In genomic region chr4:38671594-38671943, GRCh38 we compare ENCODE assay signal across 8 cellular contexts. TPM values are rescaled to one million over a fixed set of nuclear protein-coding genes. Genes with fewer than 3 reads are reported as not detected.
DNase-seq lines count a peak whose midpoint lies in the region; TF ChIP-seq lines count a peak whose summit lies in the region.

No MANE protein-coding gene starts in this region.

- H3K4me3 ChIP-seq in A673 (ENCODE audit: low read depth, low read length, poor library complexity, severe bottlenecking), result peak overlapping the region; percentile 9
- H3K4me3 ChIP-seq in MM.1S (ENCODE audit: low read length), result peak overlapping the region; percentile 42; the same call in 1 of the 2 replicates
- peak overlapping the region; percentile 38 for H3K4me3 ChIP-seq in endodermal cell (ENCODE audit: low read length)
- peak overlapping the region in 1 of 2 experiments; percentile 51 for H3K4me3 ChIP-seq in neutrophil (ENCODE audit: low read depth in 1 of 2, low read length in 1 of 2)
- H3K4me3 ChIP-seq in SJCRH30, result no peak overlapping the region

- no peaks in the 10 kb centered on the region for H3K27me3 Mint-ChIP-seq in endodermal cell (ENCODE audit: insufficient read depth)

- H3K4me1 ChIP-seq in A673 (ENCODE audit: insufficient read depth, low read length, poor library complexity, severe bottlenecking) (peaks cover 87% of the 10 kb centered on the region), MM.1S (ENCODE audit: low read length) (peaks cover 76% of the 10 kb centered on the region), endodermal cell (ENCODE audit: control insufficient read depth, insufficient read depth, low read length) (peaks cover 36% of the 10 kb centered on the region), neutrophil (ENCODE audit: control insufficient read depth in 1 of 2, insufficient read depth in 1 of 2, low read depth in 1 of 2, low read length in 1 of 2) (peaks cover 89 to 94% of the 10 kb centered on the region in 2 experiments), SJCRH30 (peaks cover 26% of the 10 kb centered on the region)

- H3F3A ChIP-seq in MM.1S (ENCODE audit: insufficient read depth, low read length), result peaks cover 50% of the 10 kb centered on the region

- peak overlapping the region; percentile 98 for H3K27ac ChIP-seq in A673 (ENCODE audit: low read depth, low read length, poor library complexity, severe bottlenecking)
- H3K27ac ChIP-seq in MM.1S (ENCODE audit: low read length), result peak overlapping the region; percentile 62
- peak overlapping the region; percentile 67 for H3K27ac ChIP-seq in endodermal cell (ENCODE audit: low read depth, low read length)
- H3K27ac ChIP-seq in neutrophil, result peak overlapping the region; percentile 87
- H3K27ac ChIP-seq in SJCRH30, result no peak overlapping the region

- no peaks in the 10 kb centered on the region for H3K9me3 Mint-ChIP-seq in endodermal cell

- H3K9ac ChIP-seq in MM.1S (ENCODE audit: low read length), result peak overlapping the region; percentile 51
- no peak overlapping the region for H3K9ac ChIP-seq in endodermal cell (ENCODE audit: extremely low read depth, low read length, poor library complexity, severe bottlenecking)

- H3K79me2 ChIP-seq in MM.1S (ENCODE audit: low read length), result peaks cover 97% of the 10 kb centered on the region

- peak overlapping the region; percentile 38 for H3K4me3 Mint-ChIP-seq in endodermal cell

- no peaks in the 10 kb centered on the region for H3K36me3 Mint-ChIP-seq in endodermal cell (ENCODE audit: low read depth)

- 67 to 83% methylated on average over 3 to 4 of the region's 5 CpGs for WGBS in endodermal cell (ENCODE audit: insufficient coverage in 1 of 2, insufficient read length in 1 of 2), 2 experiments

- H3K4me2 ChIP-seq in MM.1S (ENCODE audit: low read depth, low read length), result peak overlapping the region; percentile 88

- H3K9me2 ChIP-seq in MM.1S (replicated peaks; ENCODE audit: insufficient read depth, low read length), result no peaks in the 10 kb centered on the region

- POLR2A ChIA-PET in A673 (lab: Charles Lee; ENCODE audit: low non-redundant PET), result no interaction called here

- H3K9me3 ChIP-seq in A673 (ENCODE audit: low read depth, low read length, poor library complexity, severe bottlenecking) (no peaks in the 10 kb centered on the region), MM.1S (replicated peaks; ENCODE audit: insufficient read depth, low read length) (no peaks in the 10 kb centered on the region), endodermal cell (ENCODE audit: control insufficient read depth, low read length) (no peaks in the 10 kb centered on the region), neutrophil (no peaks in the 10 kb centered on the region), SJCRH30 (replicated peaks) (no peaks in the 10 kb centered on the region)

- CTCF ChIA-PET in A673 (lab: Charles Lee), result interaction anchor here (1.2 kb wide), 1 partner anchor 352 kb away, joined by 6 read pairs; no protein-coding TSS in a partner anchor

- H3K36me3 ChIP-seq in A673 (ENCODE audit: insufficient read depth, low read length, poor library complexity, severe bottlenecking) (no peaks in the 10 kb centered on the region), MM.1S (replicated peaks; ENCODE audit: insufficient read depth, low read length) (no peaks in the 10 kb centered on the region), endodermal cell (ENCODE audit: control insufficient read depth, insufficient read depth, low read length) (no peaks in the 10 kb centered on the region), neutrophil (no peaks in the 10 kb centered on the region), SJCRH30 (no peaks in the 10 kb centered on the region)

- no peaks in the 10 kb centered on the region for H3K27me3 ChIP-seq in A673 (replicated peaks; ENCODE audit: insufficient read depth, low read depth, low read length, poor library complexity)
- H3K27me3 ChIP-seq in MM.1S (replicated peaks; ENCODE audit: insufficient read depth, low read length), result no peaks in the 10 kb centered on the region
- no peaks in the 10 kb centered on the region for H3K27me3 ChIP-seq in endodermal cell (ENCODE audit: control insufficient read depth, insufficient read depth, low read length, poor library complexity, severe bottlenecking)
- H3K27me3 ChIP-seq in neutrophil, result no peaks in the 10 kb centered on the region
- H3K27me3 ChIP-seq in SJCRH30, result no peaks in the 10 kb centered on the region

- intact Hi-C loops in A673 (cut with micrococcal nuclease; ENCODE audit: unreplicated experiment), result no loop called here

- no TSS peak for BruUV-seq in A673 (replicated peaks; lab: Mats Ljungman, UMichigan)

- H2AFZ ChIP-seq in MM.1S (ENCODE audit: low read length), result no peak overlapping the region

- DNase-seq in A673 (ENCODE audit: low spot score), result no peak
- DNase-seq in MM.1S, result no peak
- DNase-seq in endodermal cell, result no peak
- no peak for DNase-seq in OCI-M1 (lab: John Stamatoyannopoulos, UW)
- DNase-seq in hypothalamus (lab: John Stamatoyannopoulos, UW), result no peak
- DNase-seq in SJCRH30, result no peak
- no peak for DNase-seq in epidermal melanocyte (ENCODE audit: insufficient read length, low spot score)

- H3K27ac Mint-ChIP-seq in endodermal cell, result peak overlapping the region; percentile 17

- TF ChIP-seq CTCF in A673 (conservative IDR thresholded peaks at IDR 0.05; ENCODE audit: low read depth, low read length) (no peak), MM.1S (IDR thresholded peaks at IDR 0.05; ENCODE audit: low read length) (no peak), endodermal cell (conservative IDR thresholded peaks at IDR 0.05) (no peak), neutrophil (IDR thresholded peaks at IDR 0.05) (no peak)

- peaks cover 4% of the 10 kb centered on the region; the same call in 1 of the 2 replicates for H4K20me1 ChIP-seq in MM.1S (ENCODE audit: insufficient read depth, low read length)

- peaks cover 80% of the 10 kb centered on the region for H3K4me1 Mint-ChIP-seq in endodermal cell

RNA-seq across cellular contexts. Expression of gene KLF3, which starts 7.6 kb away (rescaled TPM):
- total RNA-seq in A673 (2021) (36.1 and 38.4 TPM in 2 replicates), endodermal cell (10 to 100 TPM; 20.7 to 28.2 TPM)
- 38.0 TPM for polyA plus RNA-seq in endodermal cell (2013, experiment 1 of 2)
- polyA plus RNA-seq in endodermal cell (2013, experiment 2 of 2), result 38.5 TPM
- 23.6 and 25.9 TPM in 2 replicates for total RNA-seq in SJCRH30 (2014; rRNA removed; shearing (Covaris generic))
